18 cellular contexts compared by ENCODE assay signal in genomic region chr12:97452230-97452629, GRCh38. TPM values are rescaled to one million over a fixed set of nuclear protein-coding genes. Genes with fewer than 3 reads are reported as not detected.
A peak's percentile ranks its signal among the peaks of the same experiment; 100 is the strongest.
DNase-seq lines count a peak whose midpoint lies in the region; ATAC-seq, FAIRE-seq and TF ChIP-seq lines count a peak whose summit lies in the region.
"Had no signal": no experiment of that assay in that cellular context is flagged by ENCODE, and none has a peak within 500 bp of the region (broad histone marks: within the 10 kb centered on the region; RNA-seq: fewer than 3 reads in every experiment).

No MANE protein-coding gene starts in this region.

- 88 to 95% methylated on average over 1 of the region's 1 CpG for WGBS in testis, 2 donors

- H3K27me3 ChIP-seq in testis (no peaks in the 10 kb centered on the region), gastrocnemius medialis (no peaks in the 10 kb centered on the region)

- ATAC-seq in GM19467 (IDR thresholded peaks at IDR 0.05; ENCODE audit: unreplicated experiment) (peak; percentile 84), HG02852 (IDR thresholded peaks at IDR 0.05; ENCODE audit: unreplicated experiment) (peak; percentile 93), HG03460 (IDR thresholded peaks at IDR 0.05; ENCODE audit: unreplicated experiment) (peak; percentile 90), gastrocnemius medialis (no peak)
- ATAC-seq: natural killer cell, Panc1 had no signal

- no peak overlapping the region for H3K4me3 ChIP-seq in testis
- H3K4me3 ChIP-seq in gastrocnemius medialis = no peak overlapping the region

- no peak for DNase-seq in GM18507 (ENCODE audit: extremely low spot score, insufficient read length, low read depth)
- DNase-seq in NOMO-1 treated with DMSO at 0.1 percent for 48 hours (lab: John Stamatoyannopoulos, UW; ENCODE audit: unreplicated experiment) = no peak
- no peak for DNase-seq in NCI-H1417 treated with DMSO at 0.1 percent for 48 hours (lab: John Stamatoyannopoulos, UW)
- DNase-seq in testis = no peak
- DNase-seq in gastrocnemius medialis = no peak
- DNase-seq: activated CD4-positive, alpha-beta T cell treated with anti-CD3 and anti-CD28 coated beads, Interleukin-2, amount 10 ng/mL, durations not matched to agents 24 days and 14 days; activated effector memory CD4-positive, alpha-beta T cell treated with anti-CD3 and anti-CD28 coated beads, Interleukin-2, amount 50 U/mL, for 16 hours; DND-41; head of caudate nucleus; natural killer cell; NCI-H1048; NCI-H345; stimulated activated CD4-positive, alpha-beta T cell treated with anti-CD3 and anti-CD28 coated beads, Interleukin-4, amount 100 ng/mL, for 4 hours had no signal

- intact Hi-C loops in testis (cut with DNase I; ENCODE audit: low total_unique reads) = no loop called here
- intact Hi-C loops in gastrocnemius medialis (cut with DNase I; ENCODE audit: low total_unique reads) = no loop called here

- no peaks in the 10 kb centered on the region for H3K9me3 ChIP-seq in testis
- H3K9me3 ChIP-seq in gastrocnemius medialis = no peaks in the 10 kb centered on the region

- no peak for TF ChIP-seq CTCF in testis (IDR thresholded peaks at IDR 0.05)
- TF ChIP-seq CTCF in gastrocnemius medialis (IDR thresholded peaks at IDR 0.05 in 4 of 5, conservative IDR thresholded peaks at IDR 0.05 in 1 of 5) = no peak

- no peak overlapping the region for H3K27ac ChIP-seq in testis
- H3K27ac ChIP-seq in gastrocnemius medialis = no peak overlapping the region

- FAIRE-seq in GM18507 (lab: Jason Lieb, UNC) = peak; percentile 53

- no peaks in the 10 kb centered on the region for H3K4me1 ChIP-seq in testis
- no peaks in the 10 kb centered on the region for H3K4me1 ChIP-seq in gastrocnemius medialis

- H3K36me3 ChIP-seq in testis (ENCODE audit: low read depth, missing control alignments) (no peaks in the 10 kb centered on the region), gastrocnemius medialis (no peaks in the 10 kb centered on the region)

- in situ Hi-C loops in gastrocnemius medialis (cut with MboI; ENCODE audit: low sequenced_read_pairs in 4 of 4) = no loop called here

- no peak for TF ChIP-seq POLR2A in testis (IDR thresholded peaks at IDR 0.05)
- no peak for TF ChIP-seq POLR2A in gastrocnemius medialis (IDR thresholded peaks at IDR 0.05)

RNA-seq across cellular contexts. Expression of gene RMST, which starts 10.4 kb away (rescaled TPM):
- 1 to 10 TPM; 4.8 to 6.3 TPM for total RNA-seq in testis
- polyA plus RNA-seq in testis (ENCODE audit: insufficient read depth, low read depth, low replicate concordance) = 4.2 TPM
- 1 to 10 TPM in 1 of 4 donors, under 1 TPM in 1, not detected in 2; 0.36 to 1.1 TPM for total RNA-seq in gastrocnemius medialis
- total RNA-seq: activated CD4-positive, alpha-beta T cell treated with anti-CD3 and anti-CD28 coated beads, Interleukin-2, amount 10 ng/mL, durations not matched to agents 24 days and 14 days; HT1080; natural killer cell had no signal

Comparison
In these comparisons a context has a peak if more than half of its experiments do, and no peak if none do; other contexts are left out.
1. ATAC-seq: peak in GM19467 (single experiment), HG02852 (single experiment) and HG03460 (single experiment); none in gastrocnemius medialis (0 of 2).